Comparison of ENCODE assay signal across 16 cellular contexts in genomic region chr4:97525236-97525635, GRCh38.
DNase-seq lines count a peak whose midpoint lies in the region; ATAC-seq and TF ChIP-seq lines count a peak whose summit lies in the region.
"Had no signal": no experiment of that assay in that cellular context is flagged by ENCODE, and none has a peak within 500 bp of the region (broad histone marks: within the 10 kb centered on the region; RNA-seq: fewer than 3 reads in every experiment).

No MANE protein-coding gene starts in this region.

- H3K9me3 Mint-ChIP-seq in endothelial cell (ENCODE audit: unreplicated experiment) = no peaks in the 10 kb centered on the region

- no peak for ATAC-seq in HG02840 (IDR thresholded peaks at IDR 0.05; ENCODE audit: low FRiP score, unreplicated experiment)
- ATAC-seq: CD8-positive, alpha-beta T cell; HCT116 had no signal

- H3K4me3 ChIP-seq in fibroblast of the aortic adventitia (ENCODE audit: low read depth, low read length) = no peak overlapping the region
- H3K4me3 ChIP-seq: BLaER1 treated with 17β-estradiol and CSF1 and Interleukin-3, amounts not matched to agents 10 nM and 100 nM had no signal

- H3K27me3 Mint-ChIP-seq in endothelial cell (ENCODE audit: unreplicated experiment) = no peaks in the 10 kb centered on the region
- H3K27me3 Mint-ChIP-seq: B cell had no signal

- DNase-seq in HT1080 (ENCODE audit: low read depth) = peak; percentile 11
- DNase-seq in endothelial cell (ENCODE audit: low spot score) = no peak
- DNase-seq in fibroblast of the aortic adventitia (ENCODE audit: low read depth) = peak; percentile 26
- DNase-seq in activated CD4-positive, alpha-beta T cell treated with anti-CD3 and anti-CD28 coated beads, Interleukin-2, amount 50 U/mL, for 1 hour = no peak
- no peak for DNase-seq in ureter (ENCODE audit: low spot score)
- DNase-seq: CD8-positive, alpha-beta T cell; DMS 273 treated with DMSO at 0.1 percent for 48 hours; DMS79; GDM1; GOT3; H7; HFFc6 had no signal

- no peak overlapping the region for H3K4me3 Mint-ChIP-seq in endothelial cell (ENCODE audit: unreplicated experiment)
- H3K4me3 Mint-ChIP-seq: B cell; CD8-positive, alpha-beta T cell; HFFc6 had no signal

- no peak for TF ChIP-seq CTCF in endothelial cell (IDR thresholded peaks at IDR 0.05; ENCODE audit: unreplicated experiment)
- TF ChIP-seq CTCF in fibroblast of the aortic adventitia (IDR thresholded peaks at IDR 0.05; ENCODE audit: insufficient read depth, low read length) = no peak

- no peaks in the 10 kb centered on the region for H3K4me1 Mint-ChIP-seq in endothelial cell (ENCODE audit: unreplicated experiment)
- H3K4me1 Mint-ChIP-seq: B cell had no signal

- no peaks in the 10 kb centered on the region for H3K36me3 Mint-ChIP-seq in endothelial cell (ENCODE audit: low read depth, unreplicated experiment)
- H3K36me3 Mint-ChIP-seq: CD8-positive, alpha-beta T cell had no signal

- peak overlapping the region; percentile 48 for H3K27ac Mint-ChIP-seq in endothelial cell (ENCODE audit: unreplicated experiment)
- H3K27ac Mint-ChIP-seq: B cell; CD8-positive, alpha-beta T cell; HFFc6 had no signal

Comparison
In these comparisons a context has a peak if more than half of its experiments do, and no peak if none do; other contexts are left out.
1. DNase-seq: peak in HT1080 (single experiment) and fibroblast of the aortic adventitia (single experiment); none in endothelial cell (single experiment), activated CD4-positive, alpha-beta T cell treated with anti-CD3 and anti-CD28 coated beads, Interleukin-2, amount 50 U/mL, for 1 hour (single experiment) and ureter (single experiment).